In the genomic region with DNA sequence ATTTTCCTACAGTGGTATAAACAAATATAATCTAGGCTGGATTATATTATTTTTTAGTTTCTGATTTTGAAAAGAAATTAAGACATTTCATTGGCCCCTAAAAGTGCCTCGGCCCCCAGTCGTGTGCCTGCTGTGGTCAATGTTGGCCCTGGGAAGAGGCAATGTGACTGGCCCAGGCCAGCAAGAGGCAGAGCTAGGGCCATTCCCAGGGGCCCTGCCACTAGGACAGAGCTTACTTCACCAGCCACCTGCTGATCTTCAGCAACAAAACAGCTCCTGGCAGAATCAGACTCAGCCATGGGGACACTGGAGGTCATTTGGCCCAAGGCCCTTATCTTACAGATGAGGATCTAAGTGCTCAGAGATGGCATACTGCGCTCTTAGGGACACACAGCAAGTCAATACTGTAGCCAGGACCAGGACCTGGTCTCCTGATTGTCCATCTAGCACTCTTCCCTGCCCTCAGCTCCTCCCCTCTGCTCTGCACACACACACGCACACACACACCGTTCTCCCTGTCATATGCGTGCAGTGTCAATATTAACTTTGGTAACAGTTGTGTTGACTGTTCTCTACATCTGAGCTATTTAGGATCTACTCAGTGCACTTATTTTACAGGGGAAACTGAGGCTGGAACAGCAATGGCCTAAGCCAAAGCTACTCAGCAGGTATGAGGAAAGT, we compare ENCODE assay signal across 21 cellular contexts. TPM values are rescaled to one million over a fixed set of nuclear protein-coding genes. Genes with fewer than 3 reads are reported as not detected.
DNase-seq lines count a peak whose midpoint lies in the region; ATAC-seq, FAIRE-seq and TF ChIP-seq lines count a peak whose summit lies in the region.
"Had no signal": no experiment of that assay in that cellular context is flagged by ENCODE, and none has a peak within 500 bp of the region (broad histone marks: within the 10 kb centered on the region; RNA-seq: fewer than 3 reads in every experiment).

No MANE protein-coding gene starts in this region.

- H3K27me3 ChIP-seq in HepG2 (ENCODE audit: control insufficient read depth in 1 of 2, insufficient read depth in 2 of 2, low read length in 2 of 2): peaks cover 4 to 18% of the 10 kb centered on the region in 2 experiments; a peak in 2 of 5 replicates
- peaks cover 0 to 8% (median 3%) of the 10 kb centered on the region in 5 donors for H3K27me3 ChIP-seq in subcutaneous abdominal adipose tissue (ENCODE audit: control insufficient read depth in 5 of 5, insufficient read depth in 4 of 5, low read length in 5 of 5)
- peaks cover 0 to 51% (median 0%) of the 10 kb centered on the region in 9 donors for H3K27me3 ChIP-seq in heart left ventricle
- H3K27me3 ChIP-seq in gastrocnemius medialis: peaks cover 0 to 23% (median 7%) of the 10 kb centered on the region in 3 donors
- H3K27me3 ChIP-seq: cardiac muscle cell had no signal

- H3K4me3 ChIP-seq in HepG2 (replicated peaks in 1 of 3; ENCODE audit: insufficient read depth in 1 of 3, low read depth in 2 of 3, low read length in 3 of 3) (no peak overlapping the region), subcutaneous abdominal adipose tissue (ENCODE audit: low read depth in 1 of 5, low read length in 5 of 5) (no peak overlapping the region), heart left ventricle (no peak overlapping the region), gastrocnemius medialis (no peak overlapping the region)
- H3K4me3 ChIP-seq: cardiac muscle cell, tibial artery had no signal

- peak overlapping the region; percentile 21; the same call in 1 of the 2 replicates for H3K4me2 ChIP-seq in HepG2 (ENCODE audit: low read depth, low read length)

- 26% methylated on average over 6 of the region's 6 CpGs for WGBS in HepG2 (ENCODE audit: low lambda C conversion rate)
- 84 to 86% (median 85%) methylated on average over 6 of the region's 6 CpGs for WGBS in heart left ventricle, 4 donors

- H4K20me1 ChIP-seq in HepG2 (ENCODE audit: insufficient read depth, low read length): peaks cover 5% of the 10 kb centered on the region; the same call in 1 of the 2 replicates

- intact Hi-C loops in HepG2 (cut with micrococcal nuclease; ENCODE audit: unreplicated experiment): no loop called here
- intact Hi-C loops in heart left ventricle (cut with DNase I): no loop called here
- intact Hi-C loops in gastrocnemius medialis (cut with DNase I; ENCODE audit: low total_unique reads): no loop called here

- in situ Hi-C loops in HepG2 (cut with HindIII; ENCODE audit: extremely low pct_ligation_motif_present, low pct_unique_long_range_greater_than_20kb): no loop called here
- in situ Hi-C loops in gastrocnemius medialis (cut with MboI; ENCODE audit: low sequenced_read_pairs in 4 of 4): no loop called here

- DNase-seq in HT-29 (ENCODE audit: low spot score): peak; percentile 66
- DNase-seq in HepG2 (ENCODE audit: low spot score): peak; percentile 48
- DNase-seq in heart left ventricle: no peak
- DNase-seq in gastrocnemius medialis: no peak
- no peak for DNase-seq in NK-92 treated with Interleukin-12 subunit alpha and Interleukin-12 subunit beta, amount 100 ng/mL, for 24 hours (lab: John Stamatoyannopoulos, UW)
- DNase-seq: erythroblast, Karpas-422, NCI-H1105, occipital lobe, right cardiac atrium, T1000, tibial artery had no signal

- TF ChIP-seq EP300 in HepG2 (IDR thresholded peaks at IDR 0.05; ENCODE audit: low read depth in 2 of 2, low read length in 2 of 2) (no peak), HepG2 (CRISPR knock-in tag; IDR thresholded peaks at IDR 0.05; ENCODE audit: borderline replicate concordance) (no peak)

- ATAC-seq in HepG2 (peak; percentile 90), heart left ventricle (no peak), gastrocnemius medialis (no peak)
- ATAC-seq: activated CD4-positive, CD25-positive, alpha-beta regulatory T cell treated with anti-CD3 and anti-CD28 coated beads, Interleukin-2, amount 50 U/mL, for 24 hours; activated T-helper 17 cell treated with anti-CD3 and anti-CD28 coated beads, Interleukin-2, amount 50 U/mL, for 72 hours; SK-N-SH treated with all-trans-retinoic acid at 6 μM for 48 hours; stimulated activated memory B cell treated with anti-CD40 and anti-IgM and Interleukin-4, amounts not matched to agents 10 μg/mL and 1 μg/mL and 100 μg/mL, for 72 hours had no signal

- BruUV-seq in HepG2 (replicated peaks; lab: Mats Ljungman, UMichigan): no TSS peak

- no peaks in the 10 kb centered on the region for H3K36me3 ChIP-seq in HepG2 (replicated peaks in 1 of 2; ENCODE audit: control insufficient read depth in 1 of 2, insufficient read depth in 2 of 2, low read length in 2 of 2)
- H3K36me3 ChIP-seq in subcutaneous abdominal adipose tissue (ENCODE audit: control insufficient read depth in 5 of 5, insufficient read depth in 5 of 5, low read length in 5 of 5): no peaks in the 10 kb centered on the region
- no peaks in the 10 kb centered on the region for H3K36me3 ChIP-seq in heart left ventricle
- no peaks in the 10 kb centered on the region for H3K36me3 ChIP-seq in gastrocnemius medialis
- H3K36me3 ChIP-seq: cardiac muscle cell, tibial artery had no signal

- no peak for TF ChIP-seq RAD21 in HepG2 (CRISPR knock-in tag; IDR thresholded peaks at IDR 0.05)

- H3K9me3 ChIP-seq in HepG2 (ENCODE audit: low read length) (no peaks in the 10 kb centered on the region), subcutaneous abdominal adipose tissue (ENCODE audit: control insufficient read depth in 5 of 5, low read length in 5 of 5) (no peaks in the 10 kb centered on the region), heart left ventricle (no peaks in the 10 kb centered on the region), gastrocnemius medialis (no peaks in the 10 kb centered on the region)
- H3K9me3 ChIP-seq: tibial artery had no signal

- CTCF ChIA-PET in HepG2 (lab: Yijun Ruan, JAX; ENCODE audit: low intra/inter-chr PET ratio, low total read pairs): no interaction called here

- TF ChIP-seq POLR2A in HepG2 (IDR thresholded peaks at IDR 0.05; ENCODE audit: insufficient read depth in 1 of 2, low read depth in 2 of 2, low read length in 2 of 2) (no peak), heart left ventricle (IDR thresholded peaks at IDR 0.05) (no peak), gastrocnemius medialis (IDR thresholded peaks at IDR 0.05) (no peak)

- POLR2A ChIA-PET in HepG2 (lab: Yijun Ruan, JAX): interaction anchor here (1.3 kb wide), 1 partner anchor 17 kb away, joined by 10 read pairs; a partner anchor contains a TSS

- no peaks in the 10 kb centered on the region for H3K79me2 ChIP-seq in HepG2 (ENCODE audit: insufficient read depth, low read length)

- TF ChIP-seq CTCF in VCaP (conservative IDR thresholded peaks at IDR 0.05): no peak
- peak; percentile 12; the same call in 1 of the 2 replicates for TF ChIP-seq CTCF in HepG2 (CRISPR knock-in tag; IDR thresholded peaks at IDR 0.05)
- no peak for TF ChIP-seq CTCF in heart left ventricle (IDR thresholded peaks at IDR 0.05)
- no peak for TF ChIP-seq CTCF in gastrocnemius medialis (IDR thresholded peaks at IDR 0.05 in 4 of 5, conservative IDR thresholded peaks at IDR 0.05 in 1 of 5)

- peak; percentile 51 for FAIRE-seq in HepG2 (lab: Jason Lieb, UNC)
- FAIRE-seq: RCC 7860 had no signal

- H3K9ac ChIP-seq in HepG2 (ENCODE audit: insufficient read depth, low read depth, low read length): no peak overlapping the region
- H3K9ac ChIP-seq in subcutaneous abdominal adipose tissue (ENCODE audit: low read length in 5 of 5): peak overlapping the region in 1 of 5 donors; percentile 16

- peaks cover 12% of the 10 kb centered on the region for H3K4me1 ChIP-seq in HepG2 (ENCODE audit: insufficient read depth, low read length)
- peaks cover 8 to 25% (median 15%) of the 10 kb centered on the region in 5 donors for H3K4me1 ChIP-seq in subcutaneous abdominal adipose tissue (ENCODE audit: control insufficient read depth in 5 of 5, insufficient read depth in 5 of 5, low read length in 5 of 5)
- no peaks in the 10 kb centered on the region for H3K4me1 ChIP-seq in heart left ventricle
- no peaks in the 10 kb centered on the region for H3K4me1 ChIP-seq in gastrocnemius medialis
- H3K4me1 ChIP-seq: tibial artery had no signal

- H2AFZ ChIP-seq in HepG2 (ENCODE audit: low read length): no peak overlapping the region

- H3K27ac ChIP-seq in VCaP (peak overlapping the region; percentile 91), HepG2 (ENCODE audit: extremely low read length, insufficient read depth, low read length) (no peak overlapping the region), subcutaneous abdominal adipose tissue (ENCODE audit: low read depth, low read length) (peak overlapping the region; percentile 65), heart left ventricle (no peak overlapping the region), gastrocnemius medialis (no peak overlapping the region)
- H3K27ac ChIP-seq: cardiac muscle cell, tibial artery had no signal

RNA-seq across cellular contexts. Expression of a gene that starts 16.6 kb away (rescaled TPM):
- 12.5 and 13.5 TPM in 2 replicates for total RNA-seq in HT-29 (2014; rRNA removed; shearing (Covaris generic))
- total RNA-seq in HepG2 (2016; rRNA removed; fragmentation: Illumina TruSeq; extraction: Trizol): 0.53 and 1.8 TPM in 2 replicates
- 0.18 and 0.30 TPM in 2 replicates for total RNA-seq in HepG2 (2016; cell fraction: cytosol; rRNA removed; fragmentation: Illumina TruSeq; extraction: Trizol; ENCODE audit: low read depth)
- total RNA-seq in HepG2 (2016; cell fraction: insoluble cytoplasmic fraction; rRNA removed; fragmentation: Illumina TruSeq; extraction: Trizol): 0.67 and 1.9 TPM in 2 replicates
- total RNA-seq in HepG2 (2016; cell fraction: membrane; rRNA removed; fragmentation: Illumina TruSeq; extraction: Trizol): 0.34 TPM in 2 replicates
- 2.4 and 2.7 TPM in 2 replicates for total RNA-seq in HepG2 (2016; cell fraction: nucleus; rRNA removed; fragmentation: Illumina TruSeq; extraction: Trizol)
- polyA plus RNA-seq in HepG2 (2011; rRNA removed): 0.15 and 0.24 TPM in 2 replicates
- polyA plus RNA-seq in HepG2 (2011; cell fraction: cytosol; rRNA removed): 0.17 TPM in 2 replicates
- polyA plus RNA-seq in HepG2 (2011; cell fraction: nucleus; rRNA removed): 0.77 and 0.85 TPM in 2 replicates
- 0.24 and 0.62 TPM in 2 replicates for polyA plus RNA-seq in HepG2 (2012)
- polyA plus RNA-seq in HepG2 (2016; cell fraction: cytosol; fragmentation: Illumina TruSeq; extraction: Trizol; ENCODE audit: low read depth): 0.11 and 0.12 TPM in 2 replicates
- polyA plus RNA-seq in HepG2 (2016; cell fraction: insoluble cytoplasmic fraction; fragmentation: Illumina TruSeq; extraction: Trizol; ENCODE audit: low read depth): 0.47 and 0.52 TPM in 2 replicates
- 0.19 and 0.21 TPM in 2 replicates for polyA plus RNA-seq in HepG2 (2016; cell fraction: membrane; fragmentation: Illumina TruSeq; extraction: Trizol; ENCODE audit: low read depth)
- 2.2 and 3.4 TPM in 2 replicates for polyA plus RNA-seq in HepG2 (2016; cell fraction: nucleus; fragmentation: Illumina TruSeq; extraction: Trizol; ENCODE audit: insufficient read depth, low read depth)
- 0.84 TPM in 1 of 2 replicates, not detected in the other for polyA minus RNA-seq in HepG2 (2011; rRNA and poly(A)+ RNA removed; ENCODE audit: low replicate concordance)
- polyA minus RNA-seq in HepG2 (2011; cell fraction: cytosol; rRNA and poly(A)+ RNA removed): 0.26 and 0.40 TPM in 2 replicates
- 2.3 and 3.1 TPM in 2 replicates for polyA minus RNA-seq in HepG2 (2011; cell fraction: nucleus; rRNA and poly(A)+ RNA removed)
- under 1 TPM in 3 of 9 donors, not detected in 6; 0.05 to 0.16 (median 0.12) TPM for total RNA-seq in heart left ventricle
- polyA plus RNA-seq in heart left ventricle: not detected
- total RNA-seq in gastrocnemius medialis: under 1 TPM in 1 of 4 donors, not detected in 3; 0.13 TPM
- total RNA-seq: activated CD8-positive, alpha-beta memory T cell treated with anti-CD3 and anti-CD28 coated beads for 36 hours; activated T-helper 17 cell treated with anti-CD3 and anti-CD28 coated beads, Interleukin-2, amount 50 U/mL, for 72 hours; cardiac muscle cell had no signal
- polyA plus RNA-seq: cardiac muscle cell had no signal

Comparison
In these comparisons a context has a peak if more than half of its experiments do, and no peak if none do; other contexts are left out.
1. DNase-seq: peak in HT-29 (single experiment) and HepG2 (single experiment); none in heart left ventricle (0 of 5), gastrocnemius medialis (0 of 2) and NK-92 treated with Interleukin-12 subunit alpha and Interleukin-12 subunit beta, amount 100 ng/mL, for 24 hours (single experiment).
2. H3K27ac ChIP-seq: peak in VCaP (single experiment) and subcutaneous abdominal adipose tissue (single experiment); none in HepG2 (single experiment), heart left ventricle (0 of 12) and gastrocnemius medialis (0 of 4).